In genomic region chr20:2699775-2700413, GRCh38 we compare ENCODE assay signal across 18 cellular contexts.
"Had no signal": no experiment of that assay in that cellular context is flagged by ENCODE, and none has a peak within 500 bp of the region (broad histone marks: within the 10 kb centered on the region; RNA-seq: fewer than 3 reads in every experiment).

No MANE protein-coding gene starts in this region.

- H3K9me3 Mint-ChIP-seq: activated CD4-positive, alpha-beta T cell treated with anti-CD3 and anti-CD28 coated beads, Interleukin-2, amount 10 ng/mL, durations not matched to agents 7 days and 5 days; activated naive CD4-positive, alpha-beta T cell treated with anti-CD3 and anti-CD28 coated beads for 36 hours; activated naive CD8-positive, alpha-beta T cell treated with anti-CD3 and anti-CD28 coated beads, Interleukin-2, amount 50 U/mL, for 24 hours; activated T-helper 2 cell treated with anti-CD3 and anti-CD28 coated beads, Interferon-gamma antibody, Interleukin-2, Interleukin-4, amounts not matched to agents 10 μg/mL and 5 μg/mL and 100 μg/mL, durations not matched to agents 14 hours and 24 hours and 36 hours; brain; central memory CD8-positive, alpha-beta T cell; neural crest cell had no signal

- H3K27ac Mint-ChIP-seq: activated CD4-positive, alpha-beta T cell treated with anti-CD3 and anti-CD28 coated beads, Interleukin-2, amount 10 ng/mL, durations not matched to agents 7 days and 5 days; activated naive CD4-positive, alpha-beta T cell treated with anti-CD3 and anti-CD28 coated beads for 36 hours; activated naive CD8-positive, alpha-beta T cell treated with anti-CD3 and anti-CD28 coated beads, Interleukin-2, amount 50 U/mL, for 24 hours; activated T-helper 2 cell treated with anti-CD3 and anti-CD28 coated beads, Interferon-gamma antibody, Interleukin-2, Interleukin-4, amounts not matched to agents 10 μg/mL and 5 μg/mL and 100 μg/mL, durations not matched to agents 14 hours and 24 hours and 36 hours; progenitor cell of endocrine pancreas had no signal

- H3K36me3 ChIP-seq: colonic mucosa, gastrocnemius medialis, left ventricle myocardium inferior, tibial artery, vagina had no signal

- H3K4me1 ChIP-seq: colonic mucosa, gastrocnemius medialis, left ventricle myocardium inferior, tibial artery had no signal

- DNase-seq: activated CD4-positive, alpha-beta T cell treated with anti-CD3 and anti-CD28 coated beads, Interleukin-2, amount 10 ng/mL, durations not matched to agents 7 days and 5 days; activated CD4-positive, CD25-positive, alpha-beta regulatory T cell; activated naive CD4-positive, alpha-beta T cell treated with anti-CD3 and anti-CD28 coated beads for 36 hours; activated naive CD8-positive, alpha-beta T cell treated with anti-CD3 and anti-CD28 coated beads, Interleukin-2, amount 50 U/mL, for 24 hours; colonic mucosa; erythroblast; gastrocnemius medialis; left ventricle myocardium inferior; stimulated activated naive CD8-positive, alpha-beta T cell treated with anti-CD3 and anti-CD28 coated beads, Interleukin-15, Interleukin-2, amounts not matched to agents 100 U/mL and 50 U/mL, for 24 hours; T-helper 1 cell; T-helper 9 cell; tibial artery had no signal

- H3K9me3 ChIP-seq: colonic mucosa, gastrocnemius medialis, left ventricle myocardium inferior, tibial artery, vagina had no signal

- H3K4me3 ChIP-seq: colonic mucosa, gastrocnemius medialis, left ventricle myocardium inferior, tibial artery, vagina had no signal

- H3K27ac ChIP-seq: colonic mucosa, gastrocnemius medialis, left ventricle myocardium inferior, tibial artery, vagina had no signal

- H3K4me1 Mint-ChIP-seq: activated CD4-positive, alpha-beta T cell treated with anti-CD3 and anti-CD28 coated beads, Interleukin-2, amount 10 ng/mL, durations not matched to agents 7 days and 5 days; central memory CD8-positive, alpha-beta T cell had no signal

- H3K27me3 ChIP-seq: vagina had no signal

- H3K36me3 Mint-ChIP-seq: brain had no signal

- H3K4me3 Mint-ChIP-seq: activated CD4-positive, alpha-beta T cell treated with anti-CD3 and anti-CD28 coated beads, Interleukin-2, amount 10 ng/mL, durations not matched to agents 7 days and 5 days; activated naive CD4-positive, alpha-beta T cell treated with anti-CD3 and anti-CD28 coated beads for 36 hours; activated naive CD8-positive, alpha-beta T cell treated with anti-CD3 and anti-CD28 coated beads, Interleukin-2, amount 50 U/mL, for 24 hours; brain; central memory CD8-positive, alpha-beta T cell; neural crest cell had no signal

- ATAC-seq: activated naive CD8-positive, alpha-beta T cell treated with anti-CD3 and anti-CD28 coated beads, Interleukin-2, amount 50 U/mL, for 24 hours; gastrocnemius medialis; stimulated activated naive CD8-positive, alpha-beta T cell treated with anti-CD3 and anti-CD28 coated beads, Interleukin-15, Interleukin-2, amounts not matched to agents 100 U/mL and 50 U/mL, for 24 hours had no signal
